19 cellular contexts compared by ENCODE assay signal in genomic region chr13:24891476-24892108, GRCh38.
A peak's percentile ranks its signal among the peaks of the same experiment; 100 is the strongest.
DNase-seq lines count a peak whose midpoint lies in the region; ATAC-seq, FAIRE-seq and TF ChIP-seq lines count a peak whose summit lies in the region.
"Had no signal": no experiment of that assay in that cellular context is flagged by ENCODE, and none has a peak within 500 bp of the region (broad histone marks: within the 10 kb centered on the region; RNA-seq: fewer than 3 reads in every experiment).

No MANE protein-coding gene starts in this region.

- CTCF ChIA-PET in K562 (lab: Yijun Ruan, JAX; ENCODE audit: low intra/inter-chr PET ratio): no interaction called here
- CTCF ChIA-PET in activated CD8-positive, alpha-beta memory T cell treated with anti-CD3 and anti-CD28 coated beads, Interleukin-2, amount 10 ng/mL, durations not matched to agents 7 days and 5 days (lab: Charles Lee): no interaction called here

- H3K79me2 ChIP-seq in K562 (ENCODE audit: control insufficient read depth, insufficient read depth, low read length): no peaks in the 10 kb centered on the region; the same call in 2 of the 3 replicates

- peaks cover 0 to 9% of the 10 kb centered on the region in 2 experiments; a peak in 2 of 5 replicates for H3K4me1 ChIP-seq in K562 (replicated peaks in 1 of 2; ENCODE audit: control insufficient read depth in 2 of 2, insufficient read depth in 2 of 2, low read length in 2 of 2)
- H3K4me1 ChIP-seq: A549, BE2C had no signal

- intact Hi-C loops in K562 (cut with micrococcal nuclease): no loop called here

- H3K27ac Mint-ChIP-seq in T-helper 17 cell (peak overlapping the region; percentile 80), progenitor cell of endocrine pancreas (peak overlapping the region; percentile 11)
- H3K27ac Mint-ChIP-seq in activated CD8-positive, alpha-beta memory T cell treated with anti-CD3 and anti-CD28 coated beads, Interleukin-2, amount 10 ng/mL, durations not matched to agents 7 days and 5 days: no peak overlapping the region
- H3K27ac Mint-ChIP-seq: CD4-positive, alpha-beta memory T cell had no signal

- H3K27ac ChIP-seq in K562 (ENCODE audit: extremely low read depth, low read depth, low read length): no peak overlapping the region
- H3K27ac ChIP-seq: A549, C4-2B, GM23248 had no signal

- TF ChIP-seq POLR2A in K562 (conservative IDR thresholded peaks at IDR 0.05): no peak

- no peak overlapping the region; a peak in 1 of 4 replicates for H3K9ac ChIP-seq in K562 (ENCODE audit: insufficient read depth in 1 of 2, low read depth in 2 of 2, low read length in 2 of 2)
- H3K9ac ChIP-seq: GM23248 had no signal

- no peak for FAIRE-seq in K562 (lab: Jason Lieb, UNC)
- FAIRE-seq in HTR-8/SVneo (lab: Jason Lieb, UNC): no peak
- FAIRE-seq: A549, GM19239, H54 had no signal

- TF ChIP-seq CTCF in K562 (IDR thresholded peaks at IDR 0.05 in 2 of 3, conservative IDR thresholded peaks at IDR 0.05 in 1 of 3; ENCODE audit: insufficient read depth in 2 of 3, low read depth in 1 of 3, low read length in 3 of 3): no peak
- no peak for TF ChIP-seq CTCF in progenitor cell of endocrine pancreas (IDR thresholded peaks at IDR 0.05; ENCODE audit: unreplicated experiment)

- H3K9me3 Mint-ChIP-seq in progenitor cell of endocrine pancreas (ENCODE audit: low read depth): no peaks in the 10 kb centered on the region
- no peaks in the 10 kb centered on the region for H3K9me3 Mint-ChIP-seq in activated CD8-positive, alpha-beta memory T cell treated with anti-CD3 and anti-CD28 coated beads, Interleukin-2, amount 10 ng/mL, durations not matched to agents 7 days and 5 days (ENCODE audit: low read depth)
- H3K9me3 Mint-ChIP-seq: CD4-positive, alpha-beta memory T cell; IgD-negative memory B cell had no signal

- peaks cover 76% of the 10 kb centered on the region; the same call in 1 of the 3 replicates for H3K36me3 ChIP-seq in K562 (ENCODE audit: control insufficient read depth, insufficient read depth, low read length)

- H3K27me3 Mint-ChIP-seq in T-helper 17 cell (no peaks in the 10 kb centered on the region), progenitor cell of endocrine pancreas (no peaks in the 10 kb centered on the region)
- no peaks in the 10 kb centered on the region for H3K27me3 Mint-ChIP-seq in activated CD8-positive, alpha-beta memory T cell treated with anti-CD3 and anti-CD28 coated beads, Interleukin-2, amount 10 ng/mL, durations not matched to agents 7 days and 5 days
- H3K27me3 Mint-ChIP-seq: CD4-positive, alpha-beta memory T cell; IgD-negative memory B cell had no signal

- H3K4me3 ChIP-seq in K562: no peak overlapping the region
- H3K4me3 ChIP-seq: A549, GM23248 had no signal

- POLR2A ChIA-PET in K562 (lab: Yijun Ruan, JAX): interaction anchor here (0.7 kb wide), 1 partner anchor 630 kb away, joined by 3 read pairs; no protein-coding TSS in a partner anchor

- TF ChIP-seq EP300 in K562 (IDR thresholded peaks at IDR 0.05; ENCODE audit: low read length): no peak

- no peak for ATAC-seq in T-helper 17 cell
- no peak for ATAC-seq in K562
- ATAC-seq in activated CD8-positive, alpha-beta memory T cell treated with anti-CD3 and anti-CD28 coated beads, Interleukin-2, amount 10 ng/mL, durations not matched to agents 7 days and 5 days: no peak
- ATAC-seq: A549, HCT116 had no signal

- peaks cover 12% of the 10 kb centered on the region for H3K36me3 Mint-ChIP-seq in T-helper 17 cell (ENCODE audit: low read depth)
- H3K36me3 Mint-ChIP-seq in progenitor cell of endocrine pancreas (ENCODE audit: insufficient read depth): peaks cover 29% of the 10 kb centered on the region
- peaks cover 38% of the 10 kb centered on the region for H3K36me3 Mint-ChIP-seq in activated CD8-positive, alpha-beta memory T cell treated with anti-CD3 and anti-CD28 coated beads, Interleukin-2, amount 10 ng/mL, durations not matched to agents 7 days and 5 days

- no peaks in the 10 kb centered on the region for H3K27me3 ChIP-seq in K562 (ENCODE audit: control insufficient read depth in 2 of 2, insufficient read depth in 2 of 2, low read length in 2 of 2)
- H3K27me3 ChIP-seq: BE2C had no signal

- in situ Hi-C loops in K562 (cut with MboI): no loop called here

- TF ChIP-seq RAD21 in K562 (CRISPR knock-in tag; conservative IDR thresholded peaks at IDR 0.05 in 1 of 2, IDR thresholded peaks at IDR 0.05 in 1 of 2): no peak

- no peak for DNase-seq in T-helper 17 cell
- DNase-seq in K562 (ENCODE audit: extremely low read depth in 1 of 4, low spot score in 3 of 4): no peak
- DNase-seq in myocyte (ENCODE audit: low read depth): peak; percentile 53
- DNase-seq in progenitor cell of endocrine pancreas (ENCODE audit: low spot score, unreplicated experiment): no peak
- no peak for DNase-seq in DMS79 (lab: John Stamatoyannopoulos, UW)
- DNase-seq in activated CD8-positive, alpha-beta memory T cell treated with anti-CD3 and anti-CD28 coated beads, Interleukin-2, amount 10 ng/mL, durations not matched to agents 7 days and 5 days: no peak
- no peak for DNase-seq in RPMI8226
- DNase-seq in HTR-8/SVneo (ENCODE audit: insufficient read length, low spot score): no peak
- DNase-seq: BE2C; CD4-positive, alpha-beta memory T cell; COR-L47; GF-D8; GM23248 had no signal

- H3K9me3 ChIP-seq in T-helper 17 cell (ENCODE audit: control insufficient read depth, low read length, poor library complexity, severe bottlenecking) (no peaks in the 10 kb centered on the region), K562 (replicated peaks; ENCODE audit: control insufficient read depth, insufficient read depth, low read depth, low read length) (no peaks in the 10 kb centered on the region)
- H3K9me3 ChIP-seq: A549, BE2C had no signal

- H3K4me2 ChIP-seq in K562 (ENCODE audit: insufficient read depth, low read length): no peak overlapping the region
- H3K4me2 ChIP-seq: A549 had no signal

- 94% methylated on average over 12 of the region's 18 CpGs for whole genome bisulfite sequencing in K562 (ENCODE audit: insufficient coverage, low coverage, missing lambda C conversion rate)

- no peaks in the 10 kb centered on the region for H4K20me1 ChIP-seq in K562 (replicated peaks; ENCODE audit: control insufficient read depth, insufficient read depth, low read length)

- H3K4me1 Mint-ChIP-seq in T-helper 17 cell (peaks cover 9% of the 10 kb centered on the region), progenitor cell of endocrine pancreas (ENCODE audit: low read depth) (peaks cover 4% of the 10 kb centered on the region)
- H3K4me1 Mint-ChIP-seq in activated CD8-positive, alpha-beta memory T cell treated with anti-CD3 and anti-CD28 coated beads, Interleukin-2, amount 10 ng/mL, durations not matched to agents 7 days and 5 days: peaks cover 2% of the 10 kb centered on the region
- H3K4me1 Mint-ChIP-seq: CD4-positive, alpha-beta memory T cell had no signal

- H3K4me3 Mint-ChIP-seq in T-helper 17 cell: no peak overlapping the region
- no peak overlapping the region for H3K4me3 Mint-ChIP-seq in progenitor cell of endocrine pancreas (ENCODE audit: low read depth)
- H3K4me3 Mint-ChIP-seq in activated CD8-positive, alpha-beta memory T cell treated with anti-CD3 and anti-CD28 coated beads, Interleukin-2, amount 10 ng/mL, durations not matched to agents 7 days and 5 days: no peak overlapping the region
- H3K4me3 Mint-ChIP-seq: CD4-positive, alpha-beta memory T cell; IgD-negative memory B cell had no signal

- no TSS peak for BruUV-seq in K562 (replicated peaks; lab: Mats Ljungman, UMichigan)

- H2AFZ ChIP-seq in K562 (ENCODE audit: low read depth, low read length): no peak overlapping the region
- H2AFZ ChIP-seq: GM23248 had no signal

- H3K9me1 ChIP-seq in K562 (ENCODE audit: control insufficient read depth, insufficient read depth, low read length): no peaks in the 10 kb centered on the region

TF ChIP-seq in K562, 482 proteins besides CTCF, POLR2A, EP300 and RAD21:
- TF ChIP-seq TCF7 (IDR thresholded peaks at IDR 0.05; ENCODE audit: borderline replicate concordance): no peak
- no peak for TF ChIP-seq TRIM24 (IDR thresholded peaks at IDR 0.05)
- 0 out of 2 replicates have a peak, but pooled peaks have one; percentile 47 for TF ChIP-seq POLR2G (IDR thresholded peaks at IDR 0.05; ENCODE audit: low read depth, low read length)
- TF ChIP-seq, protein P1, sequence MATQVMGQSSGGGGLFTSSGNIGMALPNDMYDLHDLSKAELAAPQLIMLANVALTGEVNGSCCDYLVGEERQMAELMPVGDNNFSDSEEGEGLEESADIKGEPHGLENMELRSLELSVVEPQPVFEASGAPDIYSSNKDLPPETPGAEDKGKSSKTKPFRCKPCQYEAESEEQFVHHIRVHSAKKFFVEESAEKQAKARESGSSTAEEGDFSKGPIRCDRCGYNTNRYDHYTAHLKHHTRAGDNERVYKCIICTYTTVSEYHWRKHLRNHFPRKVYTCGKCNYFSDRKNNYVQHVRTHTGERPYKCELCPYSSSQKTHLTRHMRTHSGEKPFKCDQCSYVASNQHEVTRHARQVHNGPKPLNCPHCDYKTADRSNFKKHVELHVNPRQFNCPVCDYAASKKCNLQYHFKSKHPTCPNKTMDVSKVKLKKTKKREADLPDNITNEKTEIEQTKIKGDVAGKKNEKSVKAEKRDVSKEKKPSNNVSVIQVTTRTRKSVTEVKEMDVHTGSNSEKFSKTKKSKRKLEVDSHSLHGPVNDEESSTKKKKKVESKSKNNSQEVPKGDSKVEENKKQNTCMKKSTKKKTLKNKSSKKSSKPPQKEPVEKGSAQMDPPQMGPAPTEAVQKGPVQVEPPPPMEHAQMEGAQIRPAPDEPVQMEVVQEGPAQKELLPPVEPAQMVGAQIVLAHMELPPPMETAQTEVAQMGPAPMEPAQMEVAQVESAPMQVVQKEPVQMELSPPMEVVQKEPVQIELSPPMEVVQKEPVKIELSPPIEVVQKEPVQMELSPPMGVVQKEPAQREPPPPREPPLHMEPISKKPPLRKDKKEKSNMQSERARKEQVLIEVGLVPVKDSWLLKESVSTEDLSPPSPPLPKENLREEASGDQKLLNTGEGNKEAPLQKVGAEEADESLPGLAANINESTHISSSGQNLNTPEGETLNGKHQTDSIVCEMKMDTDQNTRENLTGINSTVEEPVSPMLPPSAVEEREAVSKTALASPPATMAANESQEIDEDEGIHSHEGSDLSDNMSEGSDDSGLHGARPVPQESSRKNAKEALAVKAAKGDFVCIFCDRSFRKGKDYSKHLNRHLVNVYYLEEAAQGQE (CRISPR knock-in tag; IDR thresholded peaks at IDR 0.05; ENCODE audit: low read depth): no peak
- TF ChIP-seq HMBOX1 (IDR thresholded peaks at IDR 0.05): no peak
- TF ChIP-seq STAG1 (CRISPR knock-in tag; IDR thresholded peaks at IDR 0.05; ENCODE audit: borderline replicate concordance): no peak
- no peak for TF ChIP-seq ZNF778 (CRISPR knock-in tag; IDR thresholded peaks at IDR 0.05)
TF ChIP-seq in K562: peak in this region for 1.
